ENCODE assay signal across 8 cellular contexts in the genomic region with DNA sequence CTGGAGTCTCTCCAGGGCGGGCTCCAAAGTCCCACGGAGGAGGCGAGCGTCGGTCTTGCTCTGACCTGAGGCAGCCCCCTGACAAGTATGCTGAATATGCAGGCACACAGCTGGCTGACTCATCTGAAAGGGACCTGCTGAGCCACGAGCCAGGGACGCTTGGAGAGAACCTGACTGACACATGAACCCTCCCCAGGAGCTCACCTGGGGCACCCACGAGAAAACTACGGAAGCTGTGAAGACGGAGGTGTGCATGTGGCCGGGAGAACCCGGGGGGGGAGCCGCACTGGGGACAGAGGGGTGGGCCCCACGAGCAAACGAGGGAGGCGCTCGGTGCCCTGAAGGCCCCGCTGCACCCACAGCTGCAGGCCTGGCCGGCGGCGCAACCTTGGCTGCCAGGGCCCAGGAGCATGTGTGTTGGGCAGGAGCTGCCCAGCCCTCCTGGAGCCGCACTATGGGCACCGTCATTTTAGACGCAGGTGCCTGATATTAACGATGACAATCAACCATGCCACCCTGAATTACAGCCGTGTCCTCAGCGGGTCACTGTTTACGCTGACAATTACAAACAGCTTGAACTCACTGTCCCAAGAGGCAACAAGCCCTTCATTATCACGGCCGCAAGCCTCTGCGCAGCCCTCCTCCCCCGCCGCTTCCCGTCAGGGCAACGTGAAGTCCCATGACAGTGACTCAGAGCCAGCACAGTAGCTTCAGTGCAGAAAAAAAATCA.
A peak's percentile ranks its signal among the peaks of the same experiment; 100 is the strongest.
DNase-seq lines count a peak whose midpoint lies in the region; ATAC-seq and TF ChIP-seq lines count a peak whose summit lies in the region.

No MANE protein-coding gene starts in this region.

- H3K4me1 ChIP-seq in SK-N-SH (ENCODE audit: control insufficient read depth in 1 of 2, insufficient read depth in 2 of 2, low read depth in 1 of 2, low read length in 1 of 2): peaks cover 13 to 50% of the 10 kb centered on the region in 2 experiments; a peak in 3 of 4 replicates
- H3K4me1 ChIP-seq in foreskin keratinocyte: no peaks in the 10 kb centered on the region
- peaks cover 47% of the 10 kb centered on the region for H3K4me1 ChIP-seq in neural progenitor cell

- no peak for TF ChIP-seq EP300 in SK-N-SH (IDR thresholded peaks at IDR 0.05; ENCODE audit: borderline replicate concordance in 1 of 2, low read depth in 1 of 2, low read length in 1 of 2)

- TF ChIP-seq RAD21 in SK-N-SH (IDR thresholded peaks at IDR 0.05; ENCODE audit: low read length): no peak

- H3K27me3 ChIP-seq in H7 (ENCODE audit: control insufficient read depth, insufficient read depth, low read length) (no peaks in the 10 kb centered on the region), SK-N-SH (ENCODE audit: insufficient read depth) (no peaks in the 10 kb centered on the region), foreskin keratinocyte (no peaks in the 10 kb centered on the region), neural progenitor cell (no peaks in the 10 kb centered on the region)

- no peak for TF ChIP-seq CTCF in SK-N-SH (IDR thresholded peaks at IDR 0.05)
- TF ChIP-seq CTCF in foreskin keratinocyte (conservative IDR thresholded peaks at IDR 0.05): no peak
- TF ChIP-seq CTCF in neural progenitor cell (IDR thresholded peaks at IDR 0.05): no peak

- H3K9me3 ChIP-seq in SK-N-SH (no peaks in the 10 kb centered on the region), neural progenitor cell (ENCODE audit: low read depth) (no peaks in the 10 kb centered on the region)

- POLR2A ChIA-PET in SK-N-SH (lab: Yijun Ruan, JAX): no interaction called here

- CTCF ChIA-PET in SK-N-SH (lab: Yijun Ruan, JAX): interaction anchor here (1.2 to 1.3 kb wide), 2 partner anchors 9 to 114 kb away, joined by 3 read pairs; no protein-coding TSS in a partner anchor

- no peaks in the 10 kb centered on the region for H3K9me3 Mint-ChIP-seq in neural progenitor cell

- H3K79me2 ChIP-seq in SK-N-SH (ENCODE audit: insufficient read depth) (peaks cover 78% of the 10 kb centered on the region; the same call in 1 of the 2 replicates), neural progenitor cell (ENCODE audit: low read depth) (peaks cover 69% of the 10 kb centered on the region)

- H3K4me2 ChIP-seq in SK-N-SH (peak overlapping the region; percentile 70), neural progenitor cell (peak overlapping the region; percentile 51)

- H3K4me3 Mint-ChIP-seq in neural progenitor cell: peak overlapping the region; percentile 81

- H4K20me1 ChIP-seq in SK-N-SH (ENCODE audit: insufficient read depth): peaks cover 81% of the 10 kb centered on the region
- H4K20me1 ChIP-seq in neural progenitor cell (ENCODE audit: low read depth): peaks cover 83% of the 10 kb centered on the region

- H3K9ac ChIP-seq in SK-N-SH (peak overlapping the region; percentile 30; the same call in 1 of the 2 replicates), neural progenitor cell (no peak overlapping the region)

- 74% methylated on average over 18 of the region's 35 CpGs for WGBS in SK-N-SH (ENCODE audit: low lambda C conversion rate)

- peak; percentile 89 for DNase-seq in H7
- DNase-seq in SK-N-SH: peak; percentile 59
- DNase-seq in foreskin keratinocyte: peak; percentile 40 to 55
- peak; percentile 61 for DNase-seq in neural progenitor cell (ENCODE audit: low spot score)
- no peak for DNase-seq in SKM-1 treated with dmso at 0.1 percent for 144 hours (lab: John Stamatoyannopoulos, UW; ENCODE audit: unreplicated experiment)

- no peaks in the 10 kb centered on the region for H3K9me2 ChIP-seq in SK-N-SH

- peak overlapping the region; percentile 68 to 69 for H3K27ac ChIP-seq in SK-N-SH (ENCODE audit: low read depth in 2 of 2, low read length in 1 of 2)
- no peak overlapping the region for H3K27ac ChIP-seq in foreskin keratinocyte
- H3K27ac ChIP-seq in neural progenitor cell: no peak overlapping the region

- no peak overlapping the region for H3K4me3 ChIP-seq in H7 (ENCODE audit: insufficient read depth, low read depth, low read length)
- H3K4me3 ChIP-seq in SK-N-SH (ENCODE audit: low read depth in 2 of 2, low read length in 1 of 2): peak overlapping the region in 1 of 2 experiments; percentile 41; a peak in 1 of 4 replicates
- H3K4me3 ChIP-seq in neural progenitor cell: no peak overlapping the region

- ATAC-seq in foreskin keratinocyte: peak; percentile 93
- no peak for ATAC-seq in GM19324 (IDR thresholded peaks at IDR 0.05; ENCODE audit: low FRiP score, unreplicated experiment)
- ATAC-seq in HG02852 (IDR thresholded peaks at IDR 0.05; ENCODE audit: unreplicated experiment): no peak
- ATAC-seq in HG03175 (IDR thresholded peaks at IDR 0.05; ENCODE audit: unreplicated experiment): no peak

- peaks cover 61% of the 10 kb centered on the region for H3K4me1 Mint-ChIP-seq in neural progenitor cell

- no peaks in the 10 kb centered on the region for H3K36me3 ChIP-seq in H7 (replicated peaks; ENCODE audit: control insufficient read depth, insufficient read depth, low read length)
- H3K36me3 ChIP-seq in SK-N-SH (replicated peaks in 1 of 2; ENCODE audit: control insufficient read depth in 1 of 2, insufficient read depth in 2 of 2, low read length in 1 of 2): no peaks in the 10 kb centered on the region
- H3K36me3 ChIP-seq in neural progenitor cell: no peaks in the 10 kb centered on the region

- no peaks in the 10 kb centered on the region for H3F3A ChIP-seq in SK-N-SH (replicated peaks; ENCODE audit: insufficient read depth)
- peaks cover 12% of the 10 kb centered on the region for H3F3A ChIP-seq in neural progenitor cell (ENCODE audit: low read depth)

- H3K27me3 Mint-ChIP-seq in neural progenitor cell (ENCODE audit: insufficient read depth, low read depth): peaks cover 13% of the 10 kb centered on the region

- H3K27ac Mint-ChIP-seq in neural progenitor cell: peak overlapping the region; percentile 97

- H3K36me3 Mint-ChIP-seq in neural progenitor cell: peaks cover 16% of the 10 kb centered on the region

- H2AFZ ChIP-seq in SK-N-SH (ENCODE audit: low read depth): no peak overlapping the region
- H2AFZ ChIP-seq in neural progenitor cell (replicated peaks): no peak overlapping the region

TF ChIP-seq in SK-N-SH, 30 proteins besides CTCF, POLR2A, EP300 and RAD21:
- peak; percentile 39; the same call in 1 of the 2 replicates for TF ChIP-seq FOSL2 (IDR thresholded peaks at IDR 0.05; ENCODE audit: borderline replicate concordance, low read depth)
- no peak for TF ChIP-seq MXI1 (IDR thresholded peaks at IDR 0.05; ENCODE audit: low read depth, low read length)

Comparison
In these comparisons a context has a peak if more than half of its experiments do, and no peak if none do; other contexts are left out.
1. H3K27ac ChIP-seq: peak in SK-N-SH (2 of 2); none in foreskin keratinocyte (single experiment) and neural progenitor cell (single experiment).